12 cellular contexts compared by ENCODE assay signal in the genomic region with DNA sequence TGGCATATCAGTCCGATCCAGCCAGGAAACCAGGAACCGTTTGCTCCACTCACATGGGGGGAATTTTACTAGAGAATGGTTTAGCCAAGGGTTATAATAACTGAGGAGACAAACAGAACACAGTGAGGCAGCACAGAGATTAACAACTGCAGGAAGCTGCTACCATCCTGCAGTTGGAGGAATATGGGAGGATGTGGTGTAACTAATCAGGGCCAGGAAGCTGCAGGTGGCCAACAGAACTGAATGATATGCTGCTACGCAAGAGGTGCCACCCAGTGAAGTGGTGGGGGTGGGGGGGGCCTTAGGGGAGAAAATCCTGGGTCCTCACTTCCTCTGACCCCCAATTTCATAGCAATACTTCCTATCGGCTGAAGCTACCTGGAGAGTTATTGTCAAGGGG.
DNase-seq lines count a peak whose midpoint lies in the region; ATAC-seq and TF ChIP-seq lines count a peak whose summit lies in the region.
"Had no signal": no experiment of that assay in that cellular context is flagged by ENCODE, and none has a peak within 500 bp of the region (broad histone marks: within the 10 kb centered on the region; RNA-seq: fewer than 3 reads in every experiment).

No MANE protein-coding gene starts in this region.

- DNase-seq in A673 (ENCODE audit: low spot score) (peak; percentile 4), OCI-LY7 (ENCODE audit: low spot score) (peak; percentile 94), retina (no peak), NCI-H69 (lab: John Stamatoyannopoulos, UW) (no peak), HT-29 (ENCODE audit: low spot score) (no peak)
- DNase-seq in central memory CD4-positive, alpha-beta T cell = peak; percentile 55
- DNase-seq in stimulated activated CD4-positive, alpha-beta T cell treated with anti-CD3 and anti-CD28 coated beads, Interleukin-2, amount 100 ng/mL, for 24 hours = no peak
- DNase-seq: Calu3, Karpas-422, NCI-H524 treated with DMSO at 0.1 percent for 48 hours had no signal

- H3K4me2 ChIP-seq in OCI-LY7 (ENCODE audit: low read length) = peak overlapping the region; percentile 74

- H3K4me3 ChIP-seq in A673 (ENCODE audit: low read depth, low read length, poor library complexity, severe bottlenecking) (no peak overlapping the region), OCI-LY7 (ENCODE audit: low read depth, low read length, poor library complexity, severe bottlenecking) (peak overlapping the region; percentile 57)
- H3K4me3 ChIP-seq: lung had no signal

- H4K20me1 ChIP-seq in OCI-LY7 (ENCODE audit: insufficient read depth, low read length) = no peaks in the 10 kb centered on the region

- ATAC-seq in GM18873 (IDR thresholded peaks at IDR 0.05; ENCODE audit: low FRiP score, unreplicated experiment) = peak; percentile 37

- H3K36me3 ChIP-seq in A673 (ENCODE audit: insufficient read depth, low read length, poor library complexity, severe bottlenecking) = no peaks in the 10 kb centered on the region
- peaks cover 13% of the 10 kb centered on the region; the same call in 1 of the 2 replicates for H3K36me3 ChIP-seq in OCI-LY7 (ENCODE audit: insufficient read depth, low read length)

- BruUV-seq in A673 (replicated peaks; lab: Mats Ljungman, UMichigan) (no TSS peak), OCI-LY7 (replicated peaks; lab: Mats Ljungman, UMichigan) (no TSS peak)

- no peaks in the 10 kb centered on the region for H3K9me2 ChIP-seq in OCI-LY7 (ENCODE audit: insufficient read depth, low read length)

- H3K27me3 ChIP-seq in A673 (replicated peaks; ENCODE audit: insufficient read depth, low read depth, low read length, poor library complexity) = no peaks in the 10 kb centered on the region

- CTCF ChIA-PET in A673 (lab: Charles Lee) (no interaction called here), OCI-LY7 (lab: Charles Lee; ENCODE audit: unreplicated experiment) (interaction anchor here (0.6 to 2.2 kb wide), 4 partner anchors 10 to 549 kb away, joined by 3 to 8 read pairs (median 4); no protein-coding TSS in a partner anchor)

- no peaks in the 10 kb centered on the region for H3K79me2 ChIP-seq in OCI-LY7 (ENCODE audit: insufficient read depth, low read depth, low read length)

- H3K27ac ChIP-seq in A673 (ENCODE audit: low read depth, low read length, poor library complexity, severe bottlenecking) (no peak overlapping the region), OCI-LY7 (ENCODE audit: low read depth, low read length, poor library complexity, severe bottlenecking) (peak overlapping the region; percentile 100)

- no peaks in the 10 kb centered on the region for H3K4me1 ChIP-seq in A673 (ENCODE audit: insufficient read depth, low read length, poor library complexity, severe bottlenecking)
- peaks cover 94% of the 10 kb centered on the region for H3K4me1 ChIP-seq in OCI-LY7 (ENCODE audit: insufficient read depth, low read length, poor library complexity, severe bottlenecking)

- no peaks in the 10 kb centered on the region for H3K9me3 ChIP-seq in A673 (ENCODE audit: low read depth, low read length, poor library complexity, severe bottlenecking)
- H3K9me3 ChIP-seq in OCI-LY7 (ENCODE audit: low read length) = peaks cover 14% of the 10 kb centered on the region; the same call in 1 of the 2 replicates

- POLR2A ChIA-PET in A673 (lab: Charles Lee; ENCODE audit: low non-redundant PET) (no interaction called here), OCI-LY7 (lab: Charles Lee) (interaction anchor here (0.8 to 7.8 kb wide), 10 partner anchors 13 to 799 kb away, joined by 3 to 102 read pairs (median 7); a partner anchor contains a TSS)

- TF ChIP-seq CTCF in A673 (conservative IDR thresholded peaks at IDR 0.05; ENCODE audit: low read depth, low read length) (no peak), OCI-LY7 (conservative IDR thresholded peaks at IDR 0.05; ENCODE audit: low read length) (no peak)

- peak overlapping the region; percentile 5; the same call in 1 of the 2 replicates for H2AFZ ChIP-seq in OCI-LY7 (ENCODE audit: low read length)

- intact Hi-C loops in A673 (cut with micrococcal nuclease; ENCODE audit: unreplicated experiment) (no loop called here), OCI-LY7 (cut with micrococcal nuclease; ENCODE audit: unreplicated experiment) (loop anchor here (1.0 to 10.0 kb wide), 4 partner anchors 12 to 622 kb away; a partner anchor contains a TSS)

Comparison
In these comparisons a context has a peak if more than half of its experiments do, and no peak if none do; other contexts are left out.
1. DNase-seq: peak in A673 (single experiment), OCI-LY7 (single experiment) and central memory CD4-positive, alpha-beta T cell (single experiment); none in retina (single experiment), NCI-H69 (single experiment), HT-29 (single experiment) and stimulated activated CD4-positive, alpha-beta T cell treated with anti-CD3 and anti-CD28 coated beads, Interleukin-2, amount 100 ng/mL, for 24 hours (0 of 2).